In genomic region chr16:80746231-80746630, GRCh38 we compare ENCODE assay signal across 22 cellular contexts.
"Had no signal": no experiment of that assay in that cellular context is flagged by ENCODE, and none has a peak within 500 bp of the region (broad histone marks: within the 10 kb centered on the region; RNA-seq: fewer than 3 reads in every experiment).

No MANE protein-coding gene starts in this region.

- H3K36me3 ChIP-seq: gastroesophageal sphincter, heart left ventricle, neural progenitor cell, thyroid gland had no signal

- H3K4me2 ChIP-seq: neural progenitor cell had no signal

- H2AFZ ChIP-seq: neural progenitor cell had no signal

- H3K27me3 ChIP-seq: gastroesophageal sphincter, heart left ventricle, neural progenitor cell, spleen, thyroid gland had no signal

- H3K27ac ChIP-seq: gastroesophageal sphincter, heart left ventricle, neural progenitor cell, spleen, thyroid gland had no signal

- DNase-seq: activated CD4-positive, alpha-beta T cell treated with anti-CD3 and anti-CD28 coated beads for 4 hours; activated CD4-positive, alpha-beta T cell treated with anti-CD3 and anti-CD28 coated beads, Interleukin-2, amount 50 U/mL, for 48 hours; activated CD4-positive, CD25-positive, alpha-beta regulatory T cell; activated effector memory CD4-positive, alpha-beta T cell treated with Interleukin-2 at 50 U/mL for 16 hours; activated naive CD4-positive, alpha-beta T cell treated with anti-CD3 and anti-CD28 coated beads for 36 hours; activated T-cell treated with anti-CD3 and anti-CD28 coated beads, Interleukin-2, amount 50 U/mL, for 48 hours; dermis blood vessel endothelial cell; effector CD8-positive, alpha-beta T cell; erythroblast; heart left ventricle; islet precursor cell; left colon; mesendoderm; naive thymus-derived CD8-positive, alpha-beta T cell; retina; spleen; stimulated activated CD4-positive, alpha-beta T cell treated with anti-CD3 and anti-CD28 coated beads, Interleukin-4, amount 100 ng/mL, for 1 hour; stimulated activated naive CD4-positive, alpha-beta T cell; T1000; thyroid gland had no signal

- H3K4me1 ChIP-seq: gastroesophageal sphincter, neural progenitor cell, thyroid gland had no signal

- H3K9me3 ChIP-seq: gastroesophageal sphincter, thyroid gland had no signal

- H3K4me3 ChIP-seq: gastroesophageal sphincter, heart left ventricle, neural progenitor cell, spleen, thyroid gland had no signal

- H3K9ac ChIP-seq: neural progenitor cell had no signal
